Comparison of ENCODE assay signal across 19 cellular contexts in the genomic region with DNA sequence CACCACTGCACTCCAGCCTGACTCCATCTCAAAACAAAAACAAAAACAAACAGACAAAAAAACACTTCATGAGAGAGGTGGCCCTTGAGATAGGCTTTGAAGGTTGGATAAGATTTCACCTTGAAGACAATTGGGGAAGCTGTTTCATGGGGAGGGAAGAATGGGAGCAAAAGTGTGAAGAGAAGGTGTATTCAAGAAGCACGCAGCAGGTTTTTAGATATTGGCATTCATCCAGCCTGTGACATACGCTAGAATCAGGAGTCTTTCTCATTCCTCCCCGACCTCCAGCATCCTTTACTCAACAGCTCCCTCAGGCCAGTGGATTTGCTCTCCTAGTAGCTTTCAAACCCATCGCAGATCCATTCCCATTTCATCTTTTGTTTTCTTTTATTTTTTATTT.
DNase-seq lines count a peak whose midpoint lies in the region; ATAC-seq and TF ChIP-seq lines count a peak whose summit lies in the region.
"Had no signal": no experiment of that assay in that cellular context is flagged by ENCODE, and none has a peak within 500 bp of the region (broad histone marks: within the 10 kb centered on the region; RNA-seq: fewer than 3 reads in every experiment).

No MANE protein-coding gene starts in this region.

- H3K27me3 ChIP-seq in adipocyte (replicated peaks; ENCODE audit: control insufficient read depth, insufficient read depth, low read length) (no peaks in the 10 kb centered on the region), tibial artery (no peaks in the 10 kb centered on the region), Caco-2 (replicated peaks; ENCODE audit: control insufficient read depth, insufficient read depth, low read length) (no peaks in the 10 kb centered on the region), tibial nerve (no peaks in the 10 kb centered on the region)
- H3K27me3 ChIP-seq: BE2C had no signal

- no peaks in the 10 kb centered on the region for H3K36me3 ChIP-seq in adipocyte (ENCODE audit: control insufficient read depth, insufficient read depth, low read length, severe bottlenecking)
- no peaks in the 10 kb centered on the region for H3K36me3 ChIP-seq in tibial artery
- H3K36me3 ChIP-seq in Caco-2 (ENCODE audit: control insufficient read depth, insufficient read depth, low read length): no peaks in the 10 kb centered on the region
- no peaks in the 10 kb centered on the region for H3K36me3 ChIP-seq in tibial nerve
- H3K36me3 ChIP-seq: BE2C, HAP-1 had no signal

- TF ChIP-seq POLR2A in tibial nerve (IDR thresholded peaks at IDR 0.05): no peak

- WGBS in tibial nerve, 2 donors: 57 to 71% methylated on average over 4 of the region's 4 CpGs

- H3K9me3 ChIP-seq in adipocyte (ENCODE audit: control insufficient read depth, low read length) (no peaks in the 10 kb centered on the region), tibial artery (no peaks in the 10 kb centered on the region), Caco-2 (no peaks in the 10 kb centered on the region), tibial nerve (no peaks in the 10 kb centered on the region)
- H3K9me3 ChIP-seq: BE2C, HAP-1 had no signal

- ATAC-seq in central memory CD8-positive, alpha-beta T cell (replicated peaks; ENCODE audit: extremely low read depth, poor library complexity, severe bottlenecking): no peak
- no peak for ATAC-seq in GM18519 (IDR thresholded peaks at IDR 0.05; ENCODE audit: low FRiP score, unreplicated experiment)

- TF ChIP-seq EP300 in tibial nerve (IDR thresholded peaks at IDR 0.05): no peak

- no TSS peak for BruUV-seq in Caco-2 (replicated peaks; lab: Mats Ljungman, UMichigan)

- DNase-seq in adipocyte (ENCODE audit: low read depth) (no peak), tibial artery (no peak), Caco-2 (no peak), tibial nerve (ENCODE audit: low spot score in 2 of 2) (no peak), CD14-positive monocyte (ENCODE audit: low spot score) (no peak)
- DNase-seq in central memory CD8-positive, alpha-beta T cell (ENCODE audit: low spot score in 2 of 2): no peak
- DNase-seq: ACHN; BE2C; C1 segment of cervical spinal cord; Calu3; CD4-positive, alpha-beta T cell; DMS79 treated with DMSO at 0.1 percent for 48 hours; GF-D8; GM23248; KBM-7 had no signal

- H3K27me3 Mint-ChIP-seq in central memory CD8-positive, alpha-beta T cell: peaks cover 44% of the 10 kb centered on the region
- H3K27me3 Mint-ChIP-seq in nephron (ENCODE audit: low read depth): peaks cover 3% of the 10 kb centered on the region
- H3K27me3 Mint-ChIP-seq in Caco-2 (ENCODE audit: insufficient read depth, unreplicated experiment): peaks cover 20% of the 10 kb centered on the region
- peaks cover 1 to 2% (median 2%) of the 10 kb centered on the region in 3 donors for H3K27me3 Mint-ChIP-seq in CD14-positive monocyte (ENCODE audit: low read depth in 3 of 3)

- peak overlapping the region; percentile 50 to 74 for H3K27ac ChIP-seq in tibial artery
- no peak overlapping the region for H3K27ac ChIP-seq in tibial nerve
- H3K27ac ChIP-seq: GM23248, HL-60 had no signal

- H3K9me3 Mint-ChIP-seq in central memory CD8-positive, alpha-beta T cell: no peaks in the 10 kb centered on the region
- H3K9me3 Mint-ChIP-seq in nephron (no peaks in the 10 kb centered on the region), Caco-2 (ENCODE audit: unreplicated experiment) (no peaks in the 10 kb centered on the region), CD14-positive monocyte (peaks cover 0 to 7% (median 0%) of the 10 kb centered on the region in 7 donors)
- H3K9me3 Mint-ChIP-seq: CD4-positive, alpha-beta T cell had no signal

- no peaks in the 10 kb centered on the region for H3K4me1 Mint-ChIP-seq in central memory CD8-positive, alpha-beta T cell
- H3K4me1 Mint-ChIP-seq in nephron (peaks cover 41% of the 10 kb centered on the region), Caco-2 (ENCODE audit: low read depth, unreplicated experiment) (no peaks in the 10 kb centered on the region), CD14-positive monocyte (no peaks in the 10 kb centered on the region)

- POLR2A ChIA-PET in Caco-2 (lab: Charles Lee): no interaction called here

- H3K9ac ChIP-seq in adipocyte (ENCODE audit: low read length): peak overlapping the region; percentile 83
- H3K9ac ChIP-seq: GM23248 had no signal

- TF ChIP-seq CTCF in nephron (IDR thresholded peaks at IDR 0.05; ENCODE audit: unreplicated experiment in 3 of 3) (no peak), tibial artery (IDR thresholded peaks at IDR 0.05) (no peak), Caco-2 (IDR thresholded peaks at IDR 0.05; ENCODE audit: insufficient read depth in 1 of 2, low read depth in 1 of 2, low read length in 1 of 2, severe bottlenecking in 1 of 2, unreplicated experiment in 1 of 2) (no peak), tibial nerve (IDR thresholded peaks at IDR 0.05) (no peak), CD14-positive monocyte (IDR thresholded peaks at IDR 0.05) (no peak)

- CTCF ChIA-PET in Caco-2 (lab: Charles Lee): no interaction called here

- intact Hi-C loops in tibial artery (cut with DNase I; ENCODE audit: low total_unique reads): no loop called here
- intact Hi-C loops in Caco-2 (cut with micrococcal nuclease; ENCODE audit: unreplicated experiment): no loop called here
- intact Hi-C loops in CD14-positive monocyte (cut with micrococcal nuclease): no loop called here

- H3K4me3 Mint-ChIP-seq in central memory CD8-positive, alpha-beta T cell: no peak overlapping the region
- H3K4me3 Mint-ChIP-seq in nephron (no peak overlapping the region), Caco-2 (ENCODE audit: unreplicated experiment) (no peak overlapping the region), CD14-positive monocyte (no peak overlapping the region)
- H3K4me3 Mint-ChIP-seq: CD4-positive, alpha-beta T cell had no signal

- H3K4me1 ChIP-seq in adipocyte (ENCODE audit: control insufficient read depth, insufficient read depth, low read length) (peaks cover 58% of the 10 kb centered on the region), tibial artery (peaks cover 0 to 62% (median 20%) of the 10 kb centered on the region in 4 donors), Caco-2 (peaks cover 4% of the 10 kb centered on the region; the same call in 1 of the 2 replicates), tibial nerve (no peaks in the 10 kb centered on the region)
- H3K4me1 ChIP-seq: HAP-1 had no signal

- no peaks in the 10 kb centered on the region for H3K36me3 Mint-ChIP-seq in central memory CD8-positive, alpha-beta T cell (ENCODE audit: insufficient read depth)
- H3K36me3 Mint-ChIP-seq in nephron (ENCODE audit: low read depth) (no peaks in the 10 kb centered on the region), Caco-2 (ENCODE audit: insufficient read depth, unreplicated experiment) (no peaks in the 10 kb centered on the region), CD14-positive monocyte (no peaks in the 10 kb centered on the region)

- no peak overlapping the region for H3K4me3 ChIP-seq in adipocyte (ENCODE audit: low read length)
- no peak overlapping the region for H3K4me3 ChIP-seq in tibial artery
- H3K4me3 ChIP-seq in Caco-2 (ENCODE audit: low read depth, low read length): no peak overlapping the region
- H3K4me3 ChIP-seq in tibial nerve: no peak overlapping the region
- H3K4me3 ChIP-seq: GM23248, HAP-1 had no signal

- H3K27ac Mint-ChIP-seq in central memory CD8-positive, alpha-beta T cell (ENCODE audit: low read depth): peak overlapping the region; percentile 50
- H3K27ac Mint-ChIP-seq in nephron: peak overlapping the region in 2 of 3 experiments; percentile 23 to 82
- H3K27ac Mint-ChIP-seq in Caco-2 (ENCODE audit: unreplicated experiment): no peak overlapping the region
- H3K27ac Mint-ChIP-seq in CD14-positive monocyte: peak overlapping the region in 1 of 7 donors; percentile 27
- H3K27ac Mint-ChIP-seq: CD4-positive, alpha-beta T cell had no signal

Comparison
In these comparisons a context has a peak if more than half of its experiments do, and no peak if none do; other contexts are left out.
1. H3K27ac ChIP-seq: peak in tibial artery (2 of 2); none in tibial nerve (0 of 4).